ENCODE assay signal across 23 cellular contexts in genomic region chr3:100702082-100703014, GRCh38. TPM values are rescaled to one million over a fixed set of nuclear protein-coding genes. Genes with fewer than 3 reads are reported as not detected.
DNase-seq lines count a peak whose midpoint lies in the region; ATAC-seq and TF ChIP-seq lines count a peak whose summit lies in the region.
"Had no signal": no experiment of that assay in that cellular context is flagged by ENCODE, and none has a peak within 500 bp of the region (broad histone marks: within the 10 kb centered on the region; RNA-seq: fewer than 3 reads in every experiment).

No MANE protein-coding gene starts in this region.

- peak; percentile 34 for DNase-seq in amniotic epithelial cell (ENCODE audit: low read depth)
- DNase-seq in left lobe of liver (ENCODE audit: low spot score), result no peak
- no peak for DNase-seq in NCI-H1048 (lab: John Stamatoyannopoulos, UW)
- DNase-seq in CD8-positive, alpha-beta T cell, result no peak
- no peak for DNase-seq in body of pancreas
- DNase-seq in hepatocyte (ENCODE audit: low spot score), result no peak
- DNase-seq: activated CD4-positive, CD25-positive, alpha-beta regulatory T cell treated with anti-CD3 and anti-CD28 coated beads, Interleukin-2, amount 50 U/mL, for 72 hours; activated CD8-positive, alpha-beta T cell treated with anti-CD3 and anti-CD28 coated beads for 36 hours; activated naive CD4-positive, alpha-beta T cell; activated T-cell treated with anti-CD3 and anti-CD28 coated beads for 4 hours; adrenal gland; central memory CD4-positive, alpha-beta T cell; H9; NCI-H187 treated with DMSO at 0.1 percent for 48 hours; NCI-H748 treated with DMSO at 0.1 percent for 48 hours; OCI-M1; psoas muscle; SHP77 treated with DMSO at 0.1 percent for 48 hours; T-cell had no signal

- WGBS in body of pancreas, 2 donors, result 56 to 70% methylated on average over 4 of the region's 4 CpGs
- 83% methylated on average over 4 of the region's 4 CpGs for WGBS in hepatocyte (ENCODE audit: low lambda C conversion rate, missing lambda C conversion rate)

- H3K4me3 ChIP-seq in CD8-positive, alpha-beta T cell (ENCODE audit: low read depth, low read length), result no peak overlapping the region
- H3K4me3 ChIP-seq in body of pancreas (no peak overlapping the region), hepatocyte (no peak overlapping the region)
- H3K4me3 ChIP-seq: adrenal gland, psoas muscle had no signal

- POLR2A ChIA-PET in CD8-positive, alpha-beta T cell (lab: Charles Lee), result no interaction called here

- peaks cover 3% of the 10 kb centered on the region for H3K27me3 Mint-ChIP-seq in CD8-positive, alpha-beta T cell (ENCODE audit: low read depth)

- no peaks in the 10 kb centered on the region for H3K9me3 Mint-ChIP-seq in CD8-positive, alpha-beta T cell
- H3K9me3 Mint-ChIP-seq: activated CD8-positive, alpha-beta T cell treated with anti-CD3 and anti-CD28 coated beads for 36 hours; H9; stimulated activated memory B cell treated with anti-CD40 and anti-IgM and Interleukin-4, amounts not matched to agents 10 μg/mL and 1 μg/mL and 100 μg/mL, for 72 hours; T-cell had no signal

- no peak overlapping the region for H3K27ac ChIP-seq in CD8-positive, alpha-beta T cell (ENCODE audit: low read depth, low read length)
- H3K27ac ChIP-seq in body of pancreas (no peak overlapping the region), hepatocyte (no peak overlapping the region)
- H3K27ac ChIP-seq: adrenal gland, psoas muscle had no signal

- no peaks in the 10 kb centered on the region for H4K20me1 ChIP-seq in hepatocyte (ENCODE audit: insufficient read depth, poor library complexity, severe bottlenecking)

- no peaks in the 10 kb centered on the region for H3K9me3 ChIP-seq in CD8-positive, alpha-beta T cell (ENCODE audit: low read length)
- no peaks in the 10 kb centered on the region for H3K9me3 ChIP-seq in body of pancreas
- H3K9me3 ChIP-seq in hepatocyte (ENCODE audit: low read depth), result no peaks in the 10 kb centered on the region
- H3K9me3 ChIP-seq: adrenal gland, psoas muscle had no signal

- no peaks in the 10 kb centered on the region for H3K36me3 Mint-ChIP-seq in CD8-positive, alpha-beta T cell
- H3K36me3 Mint-ChIP-seq: CD14-positive monocyte; stimulated activated memory B cell treated with anti-CD40 and anti-IgM and Interleukin-4, amounts not matched to agents 10 μg/mL and 1 μg/mL and 100 μg/mL, for 72 hours; T-cell had no signal

- TF ChIP-seq CTCF in CD8-positive, alpha-beta T cell (IDR thresholded peaks at IDR 0.05), result no peak
- TF ChIP-seq CTCF in body of pancreas (IDR thresholded peaks at IDR 0.05) (no peak), hepatocyte (IDR thresholded peaks at IDR 0.05; ENCODE audit: poor library complexity) (no peak)

- no peaks in the 10 kb centered on the region for H3K4me1 Mint-ChIP-seq in CD8-positive, alpha-beta T cell (ENCODE audit: low read depth)
- H3K4me1 Mint-ChIP-seq: CD14-positive monocyte; H9; stimulated activated memory B cell treated with anti-CD40 and anti-IgM and Interleukin-4, amounts not matched to agents 10 μg/mL and 1 μg/mL and 100 μg/mL, for 72 hours; T-cell had no signal

- ATAC-seq in GM18498 (IDR thresholded peaks at IDR 0.05; ENCODE audit: unreplicated experiment), result peak; percentile 45
- ATAC-seq in HG02870 (IDR thresholded peaks at IDR 0.05; ENCODE audit: unreplicated experiment), result peak; percentile 70
- peak; percentile 64 for ATAC-seq in left lobe of liver
- ATAC-seq in CD8-positive, alpha-beta T cell, result no peak
- no peak for ATAC-seq in body of pancreas
- ATAC-seq: activated CD8-positive, alpha-beta T cell treated with anti-CD3 and anti-CD28 coated beads for 36 hours; psoas muscle; stimulated activated memory B cell treated with anti-CD40 and anti-IgM and Interleukin-4, amounts not matched to agents 10 μg/mL and 1 μg/mL and 100 μg/mL, for 72 hours; T-cell had no signal

- H3K4me1 ChIP-seq in CD8-positive, alpha-beta T cell (ENCODE audit: insufficient read depth, low read length), result no peaks in the 10 kb centered on the region
- H3K4me1 ChIP-seq in body of pancreas, result no peaks in the 10 kb centered on the region
- H3K4me1 ChIP-seq in hepatocyte (ENCODE audit: insufficient read depth), result peaks cover 14% of the 10 kb centered on the region
- H3K4me1 ChIP-seq: adrenal gland had no signal

- H3K79me2 ChIP-seq in hepatocyte, result no peaks in the 10 kb centered on the region

- H3K9me2 ChIP-seq in hepatocyte (replicated peaks; ENCODE audit: insufficient read depth), result no peaks in the 10 kb centered on the region

- no peak overlapping the region for H3K4me2 ChIP-seq in hepatocyte

- no peaks in the 10 kb centered on the region for H3K27me3 ChIP-seq in CD8-positive, alpha-beta T cell (ENCODE audit: insufficient read depth, low read length)
- H3K27me3 ChIP-seq in body of pancreas (no peaks in the 10 kb centered on the region), hepatocyte (no peaks in the 10 kb centered on the region)

- no peak overlapping the region for H3K27ac Mint-ChIP-seq in CD8-positive, alpha-beta T cell
- H3K27ac Mint-ChIP-seq: activated CD8-positive, alpha-beta T cell treated with anti-CD3 and anti-CD28 coated beads for 36 hours; CD14-positive monocyte; H9; stimulated activated memory B cell treated with anti-CD40 and anti-IgM and Interleukin-4, amounts not matched to agents 10 μg/mL and 1 μg/mL and 100 μg/mL, for 72 hours; T-cell had no signal

- no peak overlapping the region for H3K4me3 Mint-ChIP-seq in CD8-positive, alpha-beta T cell
- H3K4me3 Mint-ChIP-seq: activated CD8-positive, alpha-beta T cell treated with anti-CD3 and anti-CD28 coated beads for 36 hours; CD14-positive monocyte; H9; stimulated activated memory B cell treated with anti-CD40 and anti-IgM and Interleukin-4, amounts not matched to agents 10 μg/mL and 1 μg/mL and 100 μg/mL, for 72 hours; T-cell had no signal

- TF ChIP-seq POLR2A in body of pancreas (IDR thresholded peaks at IDR 0.05), result no peak

- intact Hi-C loops in CD8-positive, alpha-beta T cell (cut with DNase I, micrococcal nuclease), result loop anchor here (5.0 to 10.0 kb wide), 4 partner anchors 40 to 1808 kb away; no protein-coding TSS in a partner anchor
- intact Hi-C loops in body of pancreas (cut with DNase I), result no loop called here

- no peaks in the 10 kb centered on the region for H3K36me3 ChIP-seq in CD8-positive, alpha-beta T cell (ENCODE audit: insufficient read depth, low read length)
- no peaks in the 10 kb centered on the region for H3K36me3 ChIP-seq in body of pancreas (replicated peaks in 1 of 2; ENCODE audit: insufficient read depth in 1 of 2, low read depth in 2 of 2)
- no peaks in the 10 kb centered on the region for H3K36me3 ChIP-seq in hepatocyte (replicated peaks; ENCODE audit: insufficient read depth, low read depth)
- H3K36me3 ChIP-seq: adrenal gland had no signal

- CTCF ChIA-PET in CD8-positive, alpha-beta T cell (lab: Charles Lee), result no interaction called here

- H2AFZ ChIP-seq in hepatocyte, result no peak overlapping the region

RNA-seq across cellular contexts. Expression of gene TFG, which starts 6.9 kb away (rescaled TPM):
- total RNA-seq in left lobe of liver (50.2 TPM), body of pancreas (10 to 100 TPM; 46.1 to 55.8 TPM), hepatocyte (150 and 172 TPM in 2 replicates)
- total RNA-seq in CD8-positive, alpha-beta T cell, result 10 to 100 TPM; 76.3 to 88.3 TPM
- 216 and 228 TPM in 2 replicates for polyA plus RNA-seq in hepatocyte

Comparison
In these comparisons a context has a peak if more than half of its experiments do, and no peak if none do; other contexts are left out.
1. ATAC-seq: peak in GM18498 (single experiment), HG02870 (single experiment) and left lobe of liver (single experiment); none in CD8-positive, alpha-beta T cell (single experiment) and body of pancreas (single experiment).